ENCODE assay signal across 6 cellular contexts in the genomic region with DNA sequence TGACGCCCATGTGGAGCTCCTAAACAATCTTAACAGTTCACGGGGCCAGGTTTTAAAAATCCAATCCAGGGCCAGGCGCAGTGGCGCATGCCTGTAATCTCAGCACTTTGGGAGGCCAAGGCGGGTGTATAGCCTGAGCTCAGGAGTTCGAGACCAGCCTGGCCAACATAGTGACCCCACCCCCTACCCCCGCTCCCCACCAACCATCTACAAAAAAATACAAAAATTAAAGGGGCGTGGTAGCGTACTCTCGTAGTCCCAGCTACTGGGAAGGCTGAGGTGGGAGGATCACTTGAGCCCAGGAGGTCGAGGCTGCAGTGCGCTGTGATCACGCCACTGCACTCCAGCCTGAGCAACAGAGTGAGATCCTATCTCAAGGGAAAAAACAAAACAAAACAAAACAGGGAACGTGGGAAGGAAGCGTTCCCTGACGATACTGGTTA. TPM values are rescaled to one million over a fixed set of nuclear protein-coding genes. Genes with fewer than 3 reads are reported as not detected.
A peak's percentile ranks its signal among the peaks of the same experiment; 100 is the strongest.
DNase-seq lines count a peak whose midpoint lies in the region; ATAC-seq and TF ChIP-seq lines count a peak whose summit lies in the region.

No MANE protein-coding gene starts in this region.

- peaks cover 23 to 29% of the 10 kb centered on the region in 2 experiments for H3K4me1 ChIP-seq in neutrophil (ENCODE audit: control insufficient read depth in 1 of 2, insufficient read depth in 1 of 2, low read depth in 1 of 2, low read length in 1 of 2)

- H3K27ac ChIP-seq in HL-60 (replicated peaks) (peak overlapping the region; percentile 88), neutrophil (peak overlapping the region; percentile 92)

- TF ChIP-seq CTCF in HL-60 (IDR thresholded peaks at IDR 0.05; ENCODE audit: insufficient read depth, low read length), result no peak
- no peak for TF ChIP-seq CTCF in cardiac fibroblast (IDR thresholded peaks at IDR 0.05; ENCODE audit: low read depth, low read length)
- no peak for TF ChIP-seq CTCF in neutrophil (IDR thresholded peaks at IDR 0.05)

- H3K36me3 ChIP-seq in neutrophil, result peaks cover 21% of the 10 kb centered on the region

- no peaks in the 10 kb centered on the region for H3K27me3 ChIP-seq in HL-60 (ENCODE audit: insufficient read depth, poor library complexity, severe bottlenecking)
- no peaks in the 10 kb centered on the region for H3K27me3 ChIP-seq in neutrophil

- no peaks in the 10 kb centered on the region for H3K9me3 ChIP-seq in neutrophil

- no peak for ATAC-seq in HG02588 (IDR thresholded peaks at IDR 0.05; ENCODE audit: unreplicated experiment)
- no peak for ATAC-seq in esophagus mucosa

- DNase-seq in HL-60 (ENCODE audit: low read depth in 1 of 2, low spot score in 1 of 2) (no peak), cardiac fibroblast (ENCODE audit: low read depth in 2 of 2) (no peak), hypothalamus (lab: John Stamatoyannopoulos, UW) (no peak)

- H3K4me3 ChIP-seq in HL-60 (replicated peaks; ENCODE audit: insufficient read depth, low read length) (peak overlapping the region; percentile 80), cardiac fibroblast (replicated peaks in 1 of 2; ENCODE audit: low read depth in 2 of 2, low read length in 2 of 2) (peak overlapping the region; percentile 71 to 77), neutrophil (ENCODE audit: low read depth in 1 of 2, low read length in 1 of 2) (peak overlapping the region; percentile 97 to 98)

RNA-seq across cellular contexts. Expression of a gene that starts 0.7 kb away (rescaled TPM):
- total RNA-seq in esophagus mucosa, result 29.7 TPM

RNA-seq across cellular contexts. Expression of a gene that starts 15.6 kb away (rescaled TPM):
- not detected for total RNA-seq in esophagus mucosa

RNA-seq across cellular contexts. Expression of a gene that starts 41.1 kb away (rescaled TPM):
- total RNA-seq in esophagus mucosa, result 23.0 TPM

RNA-seq across cellular contexts. Expression of a gene that starts 41.5 kb away (rescaled TPM):
- 145 TPM for total RNA-seq in esophagus mucosa

RNA-seq across cellular contexts. Expression of a gene that starts 41.6 kb away (rescaled TPM):
- 76.2 TPM for total RNA-seq in esophagus mucosa
